9 cellular contexts compared by ENCODE assay signal in the genomic region with DNA sequence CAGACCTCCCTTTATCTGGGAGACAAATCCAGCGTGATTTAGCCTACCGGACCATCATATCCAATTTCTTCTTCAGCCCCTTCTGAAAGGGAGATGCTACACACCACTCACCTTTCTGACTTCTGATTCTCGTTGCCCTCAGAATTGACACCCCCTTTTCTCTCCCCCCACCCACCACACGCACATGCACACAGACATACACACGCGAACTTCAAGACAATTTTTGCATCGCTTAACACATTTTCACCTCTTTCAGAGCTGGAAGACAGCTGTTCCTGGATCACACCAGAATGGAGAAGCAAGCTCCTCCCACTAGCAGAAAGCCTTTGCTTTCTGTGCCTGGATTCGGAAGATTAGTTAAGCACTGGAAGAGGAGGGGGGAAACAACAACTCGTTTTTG. TPM values are rescaled to one million over a fixed set of nuclear protein-coding genes. Genes with fewer than 3 reads are reported as not detected.
DNase-seq lines count a peak whose midpoint lies in the region; ATAC-seq and TF ChIP-seq lines count a peak whose summit lies in the region.
"Had no signal": no experiment of that assay in that cellular context is flagged by ENCODE, and none has a peak within 500 bp of the region (broad histone marks: within the 10 kb centered on the region; RNA-seq: fewer than 3 reads in every experiment).

No MANE protein-coding gene starts in this region.

- no peak for TF ChIP-seq CTCF in IMR-90 (conservative IDR thresholded peaks at IDR 0.05; ENCODE audit: low read depth, low read length)
- no peak for TF ChIP-seq CTCF in brain (conservative IDR thresholded peaks at IDR 0.05)
- TF ChIP-seq CTCF in uterus (IDR thresholded peaks at IDR 0.05), result no peak
- TF ChIP-seq CTCF in Peyer's patch (IDR thresholded peaks at IDR 0.05), result no peak

- BruUV-seq in IMR-90 (replicated peaks; lab: Mats Ljungman, UMichigan), result no TSS peak

- H2AK9ac ChIP-seq in IMR-90 (replicated peaks; ENCODE audit: low read depth, low read length, poor library complexity), result no peak overlapping the region

- peaks cover 23% of the 10 kb centered on the region for H3K27me3 ChIP-seq in CD8-positive, alpha-beta memory T cell (ENCODE audit: insufficient read depth, low read length, poor library complexity, severe bottlenecking)
- H3K27me3 ChIP-seq in IMR-90 (ENCODE audit: control insufficient read depth, insufficient read depth, low read length) (peaks cover 21% of the 10 kb centered on the region), uterus (no peaks in the 10 kb centered on the region), Peyer's patch (peaks cover 0 to 27% of the 10 kb centered on the region in 2 donors)

- no peak overlapping the region for H2BK20ac ChIP-seq in IMR-90 (ENCODE audit: low read depth, low read length)

- no peak overlapping the region for H3K14ac ChIP-seq in IMR-90 (replicated peaks; ENCODE audit: low read depth, low read length)

- dilution Hi-C loops in IMR-90 (cut with HindIII; ENCODE audit: low sequenced_read_pairs, unreplicated experiment), result no loop called here

- no peak overlapping the region for H2BK15ac ChIP-seq in IMR-90 (ENCODE audit: low read depth, low read length)

- H4K5ac ChIP-seq in IMR-90 (ENCODE audit: low read depth, low read length), result no peak overlapping the region

- peak overlapping the region in 6 of 7 donors; percentile 63 to 76 (median 68) for H3K4me3 Mint-ChIP-seq in CD8-positive, alpha-beta memory T cell
- peak overlapping the region; percentile 92 to 100 (median 96) for H3K4me3 Mint-ChIP-seq in brain

- H3K18ac ChIP-seq in IMR-90 (ENCODE audit: low read depth, low read length), result no peak overlapping the region

- in situ Hi-C loops in IMR-90 (cut with MboI; ENCODE audit: low sequenced_read_pairs), result no loop called here

- H3K9me3 ChIP-seq in CD8-positive, alpha-beta memory T cell (ENCODE audit: low read length), result no peaks in the 10 kb centered on the region
- H3K9me3 ChIP-seq in IMR-90 (ENCODE audit: control insufficient read depth, insufficient read depth, low read length), result no peaks in the 10 kb centered on the region
- no peaks in the 10 kb centered on the region for H3K9me3 ChIP-seq in uterus
- H3K9me3 ChIP-seq in Peyer's patch, result no peaks in the 10 kb centered on the region

- peak overlapping the region; percentile 63 for H2AFZ ChIP-seq in IMR-90 (replicated peaks; ENCODE audit: low read length, poor library complexity)

- H3K27ac Mint-ChIP-seq in CD8-positive, alpha-beta memory T cell, result peak overlapping the region in 1 of 8 donors; percentile 54
- peak overlapping the region; percentile 90 to 100 (median 93) for H3K27ac Mint-ChIP-seq in brain

- DNase-seq in CD8-positive, alpha-beta memory T cell, result no peak
- DNase-seq in IMR-90 (no peak), lung microvascular endothelial cell (ENCODE audit: low read depth in 2 of 2) (peak; percentile 31 to 48), uterus (no peak), Peyer's patch (no peak), amniotic stem cell (lab: John Stamatoyannopoulos, UW) (no peak), mucosa of gallbladder (ENCODE audit: low spot score) (no peak)

- no CpG with 5 or more reads among the region's 9 CpGs for WGBS in IMR-90 (ENCODE audit: extremely low coverage in 2 of 2, insufficient read length in 1 of 2), 2 experiments

- no peaks in the 10 kb centered on the region for H3K9me1 ChIP-seq in IMR-90 (ENCODE audit: insufficient read depth, low read length)

- intact Hi-C loops in IMR-90 (cut with micrococcal nuclease) (no loop called here), uterus (cut with DNase I; ENCODE audit: low total_unique reads) (no loop called here)

- H2BK120ac ChIP-seq in IMR-90 (ENCODE audit: low read depth, low read length), result no peak overlapping the region

- no peak overlapping the region for H3K27ac ChIP-seq in CD8-positive, alpha-beta memory T cell (ENCODE audit: low read depth, low read length)
- H3K27ac ChIP-seq in IMR-90 (ENCODE audit: insufficient read depth, low read length) (no peak overlapping the region), uterus (peak overlapping the region; percentile 83 to 84), Peyer's patch (no peak overlapping the region)
- H3K27ac ChIP-seq: HL-60 had no signal

- H3K56ac ChIP-seq in IMR-90 (ENCODE audit: extremely low read depth, insufficient read depth, low read length), result no peak overlapping the region

- CTCF ChIA-PET in CD8-positive, alpha-beta memory T cell (lab: Charles Lee), result no interaction called here
- CTCF ChIA-PET in IMR-90 (lab: Yijun Ruan, JAX), result interaction anchor here (0.6 to 0.7 kb wide), 2 partner anchors 146 to 370 kb away, joined by 3 read pairs; no protein-coding TSS in a partner anchor

- no peak overlapping the region for H3K4ac ChIP-seq in IMR-90 (ENCODE audit: low read depth, low read length)

- TF ChIP-seq RAD21 in IMR-90 (IDR thresholded peaks at IDR 0.05; ENCODE audit: low read length), result no peak

- H3K4me1 ChIP-seq in CD8-positive, alpha-beta memory T cell (ENCODE audit: insufficient read depth, low read length), result peaks cover 7% of the 10 kb centered on the region
- H3K4me1 ChIP-seq in IMR-90 (ENCODE audit: control insufficient read depth, insufficient read depth, low read length) (no peaks in the 10 kb centered on the region), uterus (no peaks in the 10 kb centered on the region), Peyer's patch (peaks cover 0 to 16% (median 2%) of the 10 kb centered on the region in 4 donors)

- H3K27me3 Mint-ChIP-seq in CD8-positive, alpha-beta memory T cell, result peaks cover 40 to 77% of the 10 kb centered on the region in 2 donors
- peaks cover 9% of the 10 kb centered on the region for H3K27me3 Mint-ChIP-seq in brain

- no peaks in the 10 kb centered on the region for H4K20me1 ChIP-seq in IMR-90 (ENCODE audit: insufficient read depth, low read length)

- H3K4me3 ChIP-seq in CD8-positive, alpha-beta memory T cell (ENCODE audit: low read length), result no peak overlapping the region
- H3K4me3 ChIP-seq in IMR-90 (ENCODE audit: insufficient read depth, low read depth, low read length), result no peak overlapping the region
- peak overlapping the region; percentile 47 to 62 for H3K4me3 ChIP-seq in uterus
- peak overlapping the region in 2 of 4 donors; percentile 54 to 56 for H3K4me3 ChIP-seq in Peyer's patch

- no peak overlapping the region for H2AK5ac ChIP-seq in IMR-90 (ENCODE audit: low read depth, low read length)

- H3K79me1 ChIP-seq in IMR-90 (ENCODE audit: low read depth in 1 of 2, low read length in 2 of 2), result no peaks in the 10 kb centered on the region

- no peak overlapping the region for H3K9ac ChIP-seq in IMR-90 (ENCODE audit: low read depth, low read length)

- no peak overlapping the region for H2BK5ac ChIP-seq in IMR-90 (ENCODE audit: low read depth, low read length, poor library complexity, severe bottlenecking)

- H4K91ac ChIP-seq in IMR-90 (ENCODE audit: insufficient read depth, low read depth, low read length), result no peak overlapping the region

- no peak for TF ChIP-seq POLR2A in IMR-90 (IDR thresholded peaks at IDR 0.05; ENCODE audit: low read depth, low read length)
- TF ChIP-seq POLR2A in uterus (IDR thresholded peaks at IDR 0.05), result no peak
- TF ChIP-seq POLR2A in Peyer's patch (IDR thresholded peaks at IDR 0.05), result no peak

- H3K9me3 Mint-ChIP-seq in CD8-positive, alpha-beta memory T cell, result no peaks in the 10 kb centered on the region
- no peaks in the 10 kb centered on the region for H3K9me3 Mint-ChIP-seq in brain

- ATAC-seq in IMR-90 (ENCODE audit: low read depth), result no peak

- POLR2A ChIA-PET in CD8-positive, alpha-beta memory T cell (lab: Charles Lee), result no interaction called here
- POLR2A ChIA-PET in IMR-90 (lab: Charles Lee; ENCODE audit: unreplicated experiment), result no interaction called here

- no peaks in the 10 kb centered on the region for H3K36me3 Mint-ChIP-seq in CD8-positive, alpha-beta memory T cell
- peaks cover 6% of the 10 kb centered on the region for H3K36me3 Mint-ChIP-seq in brain

- H4K8ac ChIP-seq in IMR-90 (ENCODE audit: low read depth in 2 of 2, low read length in 2 of 2), result no peak overlapping the region

- H3K4me2 ChIP-seq in IMR-90 (ENCODE audit: low read depth, low read length), result peak overlapping the region; percentile 54; the same call in 1 of the 2 replicates

- peak overlapping the region; percentile 51; the same call in 1 of the 2 replicates for H3K23ac ChIP-seq in IMR-90 (ENCODE audit: low read depth, low read length)

- H3K36me3 ChIP-seq in CD8-positive, alpha-beta memory T cell (ENCODE audit: insufficient read depth, low read length), result no peaks in the 10 kb centered on the region
- H3K36me3 ChIP-seq in IMR-90 (ENCODE audit: control insufficient read depth, insufficient read depth, low read length) (no peaks in the 10 kb centered on the region), uterus (no peaks in the 10 kb centered on the region), Peyer's patch (no peaks in the 10 kb centered on the region)

- peaks cover 12 to 31% (median 16%) of the 10 kb centered on the region in 3 donors for H3K4me1 Mint-ChIP-seq in CD8-positive, alpha-beta memory T cell
- H3K4me1 Mint-ChIP-seq in brain, result peaks cover 47% of the 10 kb centered on the region

TF ChIP-seq in IMR-90, 13 proteins besides CTCF, POLR2A, EP300 and RAD21:
- TF ChIP-seq CEBPB (IDR thresholded peaks at IDR 0.05; ENCODE audit: low read depth, low read length) (no peak), NFE2L2 (IDR thresholded peaks at IDR 0.05; ENCODE audit: low read depth, low read length) (no peak)

RNA-seq across cellular contexts. Expression of gene SNCA, which starts 1.0 kb away (rescaled TPM):
- total RNA-seq in CD8-positive, alpha-beta memory T cell, result under 1 TPM; 0.42 to 0.44 TPM
- 0.41 TPM for polyA plus RNA-seq in CD8-positive, alpha-beta memory T cell
- total RNA-seq in IMR-90 (2012; rRNA removed) (0.36 and 0.56 TPM in 2 replicates), lung microvascular endothelial cell (56.2 and 148 TPM in 2 replicates), uterus (10 to 100 TPM; 18.7 to 67.4 (median 32.5) TPM), Peyer's patch (1 to 10 TPM; 1.2 to 9.1 (median 2.6) TPM), mucosa of gallbladder (6.1 TPM)
- polyA plus RNA-seq in IMR-90 (2012; rRNA removed) (0.46 and 0.59 TPM in 2 replicates), brain (ENCODE audit: insufficient read depth, low read depth, low replicate concordance) (39.5 TPM)
- 0.13 and 0.37 TPM in 2 replicates for polyA plus RNA-seq in IMR-90 (2012; cell fraction: cytosol; rRNA removed)
- 0.09 and 0.32 TPM in 2 replicates for polyA plus RNA-seq in IMR-90 (2012; cell fraction: nucleus; rRNA removed; ENCODE audit: low replicate concordance)

RNA-seq across cellular contexts. Expression of gene MMRN1, which starts 56.6 kb away (rescaled TPM):
- not detected for total RNA-seq in CD8-positive, alpha-beta memory T cell
- 0.33 TPM for polyA plus RNA-seq in CD8-positive, alpha-beta memory T cell
- total RNA-seq in IMR-90 (2012; rRNA removed) (not detected in 2 replicates), lung microvascular endothelial cell (1,427 and 4,891 TPM in 2 replicates), uterus (100 to 1,000 TPM in 3 of 4 donors, 10 to 100 TPM in 1; 70.9 to 266 (median 156) TPM), Peyer's patch (10 to 100 TPM; 13.5 to 30.2 (median 22.2) TPM), mucosa of gallbladder (12.5 TPM)
- polyA plus RNA-seq in IMR-90 (2012; rRNA removed) (not detected in 2 replicates), brain (ENCODE audit: insufficient read depth, low read depth, low replicate concordance) (2.7 TPM)
- not detected in 2 replicates for polyA plus RNA-seq in IMR-90 (2012; cell fraction: cytosol; rRNA removed)
- 0.02 TPM in 1 of 2 replicates, not detected in the other for polyA plus RNA-seq in IMR-90 (2012; cell fraction: nucleus; rRNA removed; ENCODE audit: low replicate concordance)

Comparison
In these comparisons a context has a peak if more than half of its experiments do, and no peak if none do; other contexts are left out.
1. DNase-seq: peak in lung microvascular endothelial cell (2 of 2); none in CD8-positive, alpha-beta memory T cell (0 of 5), IMR-90 (single experiment), uterus (0 of 2), Peyer's patch (0 of 3), amniotic stem cell (single experiment) and mucosa of gallbladder (single experiment).
2. H3K27ac ChIP-seq: peak in uterus (2 of 2); none in CD8-positive, alpha-beta memory T cell (single experiment), IMR-90 (single experiment) and Peyer's patch (0 of 4).
3. H3K4me3 ChIP-seq: peak in uterus (2 of 2); none in CD8-positive, alpha-beta memory T cell (single experiment) and IMR-90 (single experiment).